2 cellular contexts compared by ENCODE assay signal in the genomic region with DNA sequence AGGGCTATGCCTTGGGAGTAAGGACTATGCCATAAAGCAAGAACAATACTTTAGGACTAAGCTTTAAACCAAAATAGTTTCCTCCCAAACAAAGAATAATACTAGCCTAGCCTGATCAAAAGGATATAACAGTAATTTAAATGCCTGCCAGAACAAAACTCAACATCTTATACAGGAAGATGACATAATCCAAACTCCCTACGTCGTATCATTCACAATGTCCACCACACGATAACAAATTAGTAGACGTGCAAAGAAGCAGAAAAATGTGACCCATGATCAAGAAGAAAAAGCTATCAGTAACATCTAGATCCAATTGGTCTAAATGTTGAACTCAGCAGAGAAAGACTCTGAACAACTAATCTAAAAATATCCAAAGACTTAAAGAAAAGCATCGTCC.
TF ChIP-seq lines count a peak whose summit lies in the region.

No MANE protein-coding gene starts in this region.

TF ChIP-seq in HepG2, 621 proteins besides CTCF, POLR2A, EP300 and RAD21:
- TF ChIP-seq, protein P1, sequence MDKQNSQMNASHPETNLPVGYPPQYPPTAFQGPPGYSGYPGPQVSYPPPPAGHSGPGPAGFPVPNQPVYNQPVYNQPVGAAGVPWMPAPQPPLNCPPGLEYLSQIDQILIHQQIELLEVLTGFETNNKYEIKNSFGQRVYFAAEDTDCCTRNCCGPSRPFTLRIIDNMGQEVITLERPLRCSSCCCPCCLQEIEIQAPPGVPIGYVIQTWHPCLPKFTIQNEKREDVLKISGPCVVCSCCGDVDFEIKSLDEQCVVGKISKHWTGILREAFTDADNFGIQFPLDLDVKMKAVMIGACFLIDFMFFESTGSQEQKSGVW (CRISPR knock-in tag; IDR thresholded peaks at IDR 0.05; ENCODE audit: borderline replicate concordance): no peak
- TF ChIP-seq TBL1XR1 (IDR thresholded peaks at IDR 0.05; ENCODE audit: borderline replicate concordance, low read length, partially characterized antibody) (no peak), ATF7 (IDR thresholded peaks at IDR 0.05) (peak; percentile 58), ATF7 (CRISPR knock-in tag; IDR thresholded peaks at IDR 0.05) (no peak)

TF ChIP-seq in K562, 482 proteins besides CTCF, POLR2A, EP300 and RAD21 (continued from another document):
- TF ChIP-seq, protein P2, sequence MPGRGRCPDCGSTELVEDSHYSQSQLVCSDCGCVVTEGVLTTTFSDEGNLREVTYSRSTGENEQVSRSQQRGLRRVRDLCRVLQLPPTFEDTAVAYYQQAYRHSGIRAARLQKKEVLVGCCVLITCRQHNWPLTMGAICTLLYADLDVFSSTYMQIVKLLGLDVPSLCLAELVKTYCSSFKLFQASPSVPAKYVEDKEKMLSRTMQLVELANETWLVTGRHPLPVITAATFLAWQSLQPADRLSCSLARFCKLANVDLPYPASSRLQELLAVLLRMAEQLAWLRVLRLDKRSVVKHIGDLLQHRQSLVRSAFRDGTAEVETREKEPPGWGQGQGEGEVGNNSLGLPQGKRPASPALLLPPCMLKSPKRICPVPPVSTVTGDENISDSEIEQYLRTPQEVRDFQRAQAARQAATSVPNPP (IDR thresholded peaks at IDR 0.05; ENCODE audit: borderline replicate concordance, insufficient read depth, insufficient read length): no peak
- TF ChIP-seq SNRNP70 (optimal IDR thresholded peaks at IDR 0.05; ENCODE audit: low read depth, low read length) (no peak), ESRRA (IDR thresholded peaks at IDR 0.05; ENCODE audit: borderline replicate concordance, low read depth) (no peak), KDM4B (IDR thresholded peaks at IDR 0.05; ENCODE audit: borderline replicate concordance in 2 of 2, low read depth in 1 of 2) (no peak), ZEB2 (IDR thresholded peaks at IDR 0.05) (no peak), SAFB (IDR thresholded peaks at IDR 0.05; ENCODE audit: borderline replicate concordance, low read depth, low read length) (no peak), NR2C2 (CRISPR knock-in tag; IDR thresholded peaks at IDR 0.05) (no peak), NR2C2 (tag; IDR thresholded peaks at IDR 0.05) (no peak), RNF2 (IDR thresholded peaks at IDR 0.05) (no peak)
- TF ChIP-seq, protein P3, sequence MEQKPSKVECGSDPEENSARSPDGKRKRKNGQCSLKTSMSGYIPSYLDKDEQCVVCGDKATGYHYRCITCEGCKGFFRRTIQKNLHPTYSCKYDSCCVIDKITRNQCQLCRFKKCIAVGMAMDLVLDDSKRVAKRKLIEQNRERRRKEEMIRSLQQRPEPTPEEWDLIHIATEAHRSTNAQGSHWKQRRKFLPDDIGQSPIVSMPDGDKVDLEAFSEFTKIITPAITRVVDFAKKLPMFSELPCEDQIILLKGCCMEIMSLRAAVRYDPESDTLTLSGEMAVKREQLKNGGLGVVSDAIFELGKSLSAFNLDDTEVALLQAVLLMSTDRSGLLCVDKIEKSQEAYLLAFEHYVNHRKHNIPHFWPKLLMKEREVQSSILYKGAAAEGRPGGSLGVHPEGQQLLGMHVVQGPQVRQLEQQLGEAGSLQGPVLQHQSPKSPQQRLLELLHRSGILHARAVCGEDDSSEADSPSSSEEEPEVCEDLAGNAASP (IDR thresholded peaks at IDR 0.05): no peak
- TF ChIP-seq, protein P4, sequence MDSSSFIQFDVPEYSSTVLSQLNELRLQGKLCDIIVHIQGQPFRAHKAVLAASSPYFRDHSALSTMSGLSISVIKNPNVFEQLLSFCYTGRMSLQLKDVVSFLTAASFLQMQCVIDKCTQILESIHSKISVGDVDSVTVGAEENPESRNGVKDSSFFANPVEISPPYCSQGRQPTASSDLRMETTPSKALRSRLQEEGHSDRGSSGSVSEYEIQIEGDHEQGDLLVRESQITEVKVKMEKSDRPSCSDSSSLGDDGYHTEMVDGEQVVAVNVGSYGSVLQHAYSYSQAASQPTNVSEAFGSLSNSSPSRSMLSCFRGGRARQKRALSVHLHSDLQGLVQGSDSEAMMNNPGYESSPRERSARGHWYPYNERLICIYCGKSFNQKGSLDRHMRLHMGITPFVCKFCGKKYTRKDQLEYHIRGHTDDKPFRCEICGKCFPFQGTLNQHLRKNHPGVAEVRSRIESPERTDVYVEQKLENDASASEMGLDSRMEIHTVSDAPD (CRISPR knock-in tag; IDR thresholded peaks at IDR 0.05): no peak
